Comparison of ENCODE assay signal across 13 cellular contexts in genomic region chr12:89468017-89468416, GRCh38. TPM values are rescaled to one million over a fixed set of nuclear protein-coding genes. Genes with fewer than 3 reads are reported as not detected.
DNase-seq lines count a peak whose midpoint lies in the region; ATAC-seq and TF ChIP-seq lines count a peak whose summit lies in the region.
"Had no signal": no experiment of that assay in that cellular context is flagged by ENCODE, and none has a peak within 500 bp of the region (broad histone marks: within the 10 kb centered on the region; RNA-seq: fewer than 3 reads in every experiment).

No MANE protein-coding gene starts in this region.

- no peak overlapping the region for H3K9ac ChIP-seq in BLaER1

- no peaks in the 10 kb centered on the region for H3K27me3 Mint-ChIP-seq in T-helper 1 cell treated with Interleukin-12 subunit alpha and Interleukin-12 subunit beta and Interleukin-4 antibody, amounts not matched to agents 30 μg/mL and 1 μg/mL, for 36 hours (ENCODE audit: low read depth)
- H3K27me3 Mint-ChIP-seq in effector memory CD8-positive, alpha-beta T cell = no peaks in the 10 kb centered on the region
- H3K27me3 Mint-ChIP-seq: dendritic cell treated with granulocyte-macrophage colony-stimulating factor and Interleukin-4, amounts not matched to agents 40 ng/mL and 50 ng/mL, for 4 days had no signal

- H3K27ac Mint-ChIP-seq in T-helper 1 cell treated with Interleukin-12 subunit alpha and Interleukin-12 subunit beta and Interleukin-4 antibody, amounts not matched to agents 30 μg/mL and 1 μg/mL, for 36 hours = peak overlapping the region; percentile 75
- peak overlapping the region; percentile 6 to 92 for H3K27ac Mint-ChIP-seq in effector memory CD8-positive, alpha-beta T cell
- H3K27ac Mint-ChIP-seq: activated naive CD4-positive, alpha-beta T cell treated with anti-CD3 and anti-CD28 coated beads for 36 hours had no signal

- POLR2A ChIA-PET in GM10248 (lab: Yijun Ruan, JAX) = no interaction called here

- TF ChIP-seq EP300 in upper lobe of left lung (IDR thresholded peaks at IDR 0.05) = no peak

- H3K4me3 Mint-ChIP-seq in T-helper 1 cell treated with Interleukin-12 subunit alpha and Interleukin-12 subunit beta and Interleukin-4 antibody, amounts not matched to agents 30 μg/mL and 1 μg/mL, for 36 hours = peak overlapping the region; percentile 76
- H3K4me3 Mint-ChIP-seq in effector memory CD8-positive, alpha-beta T cell = peak overlapping the region; percentile 54 to 78
- H3K4me3 Mint-ChIP-seq: activated naive CD4-positive, alpha-beta T cell treated with anti-CD3 and anti-CD28 coated beads for 36 hours; dendritic cell treated with granulocyte-macrophage colony-stimulating factor and Interleukin-4, amounts not matched to agents 40 ng/mL and 50 ng/mL, for 4 days had no signal

- TF ChIP-seq POLR2A in upper lobe of left lung (IDR thresholded peaks at IDR 0.05) = no peak

- no peaks in the 10 kb centered on the region for H3K9me3 ChIP-seq in BLaER1
- H3K9me3 ChIP-seq in upper lobe of left lung = no peaks in the 10 kb centered on the region

- H3K36me3 Mint-ChIP-seq in T-helper 1 cell treated with Interleukin-12 subunit alpha and Interleukin-12 subunit beta and Interleukin-4 antibody, amounts not matched to agents 30 μg/mL and 1 μg/mL, for 36 hours (ENCODE audit: low read depth) = peaks cover 17% of the 10 kb centered on the region
- H3K36me3 Mint-ChIP-seq in effector memory CD8-positive, alpha-beta T cell (ENCODE audit: insufficient read depth) = no peaks in the 10 kb centered on the region

- H3K9me3 Mint-ChIP-seq in T-helper 1 cell treated with Interleukin-12 subunit alpha and Interleukin-12 subunit beta and Interleukin-4 antibody, amounts not matched to agents 30 μg/mL and 1 μg/mL, for 36 hours = no peaks in the 10 kb centered on the region
- H3K9me3 Mint-ChIP-seq in effector memory CD8-positive, alpha-beta T cell = no peaks in the 10 kb centered on the region
- H3K9me3 Mint-ChIP-seq: activated naive CD4-positive, alpha-beta T cell treated with anti-CD3 and anti-CD28 coated beads for 36 hours; dendritic cell treated with granulocyte-macrophage colony-stimulating factor and Interleukin-4, amounts not matched to agents 40 ng/mL and 50 ng/mL, for 4 days had no signal

- no peak for TF ChIP-seq CTCF in upper lobe of left lung (IDR thresholded peaks at IDR 0.05)
- TF ChIP-seq CTCF in GM10248 (IDR thresholded peaks at IDR 0.05; ENCODE audit: control extremely low read depth, extremely low read depth, low read depth, missing control alignments) = no peak

- DNase-seq in effector memory CD8-positive, alpha-beta T cell = no peak
- DNase-seq in upper lobe of left lung (no peak), GM10248 (ENCODE audit: extremely low spot score) (no peak), mucosa of gallbladder (ENCODE audit: low spot score) (no peak)
- DNase-seq: NCI-H2171 treated with DMSO at 0.1 percent for 48 hours, nucleus accumbens had no signal

- 67 to 75% methylated on average over 1 of the region's 1 CpG for WGBS in upper lobe of left lung, 2 donors

- H3K4me3 ChIP-seq in BLaER1 (no peak overlapping the region), upper lobe of left lung (no peak overlapping the region)

- no peak overlapping the region for H3K27ac ChIP-seq in BLaER1
- H3K27ac ChIP-seq in upper lobe of left lung = no peak overlapping the region
- H3K27ac ChIP-seq: epithelial cell of prostate had no signal

- ATAC-seq in GM18907 (IDR thresholded peaks at IDR 0.05; ENCODE audit: unreplicated experiment) (peak; percentile 39), upper lobe of left lung (ENCODE audit: low FRiP score in 2 of 2) (no peak), HG03175 (IDR thresholded peaks at IDR 0.05; ENCODE audit: unreplicated experiment) (no peak)
- no peak for ATAC-seq in effector memory CD8-positive, alpha-beta T cell (replicated peaks)

- peaks cover 17% of the 10 kb centered on the region; the same call in 1 of the 2 replicates for H3K36me3 ChIP-seq in BLaER1
- H3K36me3 ChIP-seq in upper lobe of left lung = no peaks in the 10 kb centered on the region

- H3K27me3 ChIP-seq in BLaER1 = no peaks in the 10 kb centered on the region
- no peaks in the 10 kb centered on the region for H3K27me3 ChIP-seq in upper lobe of left lung

- CTCF ChIA-PET in GM10248 (lab: Yijun Ruan, JAX) = interaction anchor here (4.3 to 9.3 kb wide), 2 partner anchors 58 to 449 kb away, joined by 31 to 132 read pairs; partner anchors contain the start of genes GALNT4 and POC1B

- H3K4me1 ChIP-seq in BLaER1 (peaks cover 19% of the 10 kb centered on the region), upper lobe of left lung (no peaks in the 10 kb centered on the region)

- H3K4me2 ChIP-seq in BLaER1 = peak overlapping the region; percentile 70; the same call in 1 of the 2 replicates

- no peaks in the 10 kb centered on the region for H4K20me1 ChIP-seq in BLaER1

- peaks cover 52% of the 10 kb centered on the region for H3K4me1 Mint-ChIP-seq in T-helper 1 cell treated with Interleukin-12 subunit alpha and Interleukin-12 subunit beta and Interleukin-4 antibody, amounts not matched to agents 30 μg/mL and 1 μg/mL, for 36 hours (ENCODE audit: low read depth)
- H3K4me1 Mint-ChIP-seq in effector memory CD8-positive, alpha-beta T cell (ENCODE audit: low read depth in 2 of 2) = peaks cover 38 to 44% of the 10 kb centered on the region in 2 donors

RNA-seq across cellular contexts. Expression of gene GALNT4, which starts 56.6 kb away (rescaled TPM):
- total RNA-seq in upper lobe of left lung (10 to 100 TPM in 2 of 6 donors, 1 to 10 TPM in 4; 2.4 to 13.5 (median 7.9) TPM), mucosa of gallbladder (37.3 TPM)

RNA-seq across cellular contexts. Expression of gene POC1B, which starts 57.8 kb away (rescaled TPM):
- total RNA-seq in upper lobe of left lung (10 to 100 TPM; 13.9 to 34.4 (median 21.0) TPM), mucosa of gallbladder (26.8 TPM)
